In genomic region chr1:167263344-167263743, GRCh38 we compare ENCODE assay signal across 23 cellular contexts.
"Had no signal": no experiment of that assay in that cellular context is flagged by ENCODE, and none has a peak within 500 bp of the region (broad histone marks: within the 10 kb centered on the region; RNA-seq: fewer than 3 reads in every experiment).

No MANE protein-coding gene starts in this region.

- ATAC-seq: WTC11 had no signal

- H3K4me3 ChIP-seq: adrenal gland, breast epithelium, MG63 had no signal

- H3K27me3 ChIP-seq: adrenal gland, breast epithelium, MG63 had no signal

- H3K9me3 ChIP-seq: adrenal gland, breast epithelium, MG63 had no signal

- H3K36me3 ChIP-seq: adrenal gland, breast epithelium, MG63 had no signal

- H3K27ac ChIP-seq: adrenal gland, breast epithelium had no signal

- DNase-seq: activated CD4-positive, alpha-beta T cell treated with anti-CD3 and anti-CD28 coated beads for 48 hours; activated CD4-positive, alpha-beta T cell treated with anti-CD3 and anti-CD28 coated beads, Interleukin-2, amount 50 U/mL, for 4 hours; activated CD4-positive, CD25-positive, alpha-beta regulatory T cell treated with anti-CD3 and anti-CD28 coated beads, Interleukin-2, amount 50 U/mL, for 72 hours; activated CD8-positive, alpha-beta memory T cell treated with anti-CD3 and anti-CD28 coated beads, Interleukin-2, amount 50 U/mL, for 48 hours; activated CD8-positive, alpha-beta T cell treated with anti-CD3 and anti-CD28 coated beads, Interleukin-2, amount 10 ng/mL, durations not matched to agents 7 days and 5 days; activated naive CD4-positive, alpha-beta T cell treated with anti-CD3 and anti-CD28 coated beads, Interleukin-2, amount 50 U/mL, for 16 hours; activated naive CD8-positive, alpha-beta T cell treated with anti-CD3 and anti-CD28 coated beads, Interleukin-2, amount 10 ng/mL, durations not matched to agents 7 days and 5 days; activated T-cell treated with anti-CD3 and anti-CD28 coated beads, Interleukin-2, amount 50 U/mL, for 1 hour; adrenal gland; anterior cingulate cortex; caudate nucleus; MG63; NCI-H1436; NCI-H1694 treated with DMSO at 0.1 percent for 48 hours; NCI-H345; NCI-H510A; NCI-H526 treated with DMSO at 0.1 percent for 48 hours; NCI-H82; SHP77 treated with DMSO at 0.1 percent for 48 hours; T-helper 17 cell; T-helper 9 cell had no signal
